ENCODE assay signal across 7 cellular contexts in genomic region chr1:117534995-117535467, GRCh38.
DNase-seq lines count a peak whose midpoint lies in the region; TF ChIP-seq lines count a peak whose summit lies in the region.

No MANE protein-coding gene starts in this region.

- in situ Hi-C loops in astrocyte of the cerebellum (cut with HindIII; ENCODE audit: low sequenced_read_pairs), result loop anchor here (25.0 kb wide), 1 partner anchor 352 kb away; no protein-coding TSS in a partner anchor

- no peaks in the 10 kb centered on the region for H3K27me3 ChIP-seq in MG63
- H3K27me3 ChIP-seq in SJSA1 (replicated peaks), result no peaks in the 10 kb centered on the region
- H3K27me3 ChIP-seq in iPS DF 6.9 (ENCODE audit: control insufficient read depth, insufficient read depth, low read length), result no peaks in the 10 kb centered on the region

- H3K9me3 ChIP-seq in MG63 (no peaks in the 10 kb centered on the region), SJSA1 (replicated peaks) (no peaks in the 10 kb centered on the region), iPS DF 6.9 (ENCODE audit: control insufficient read depth, insufficient read depth, low read length) (no peaks in the 10 kb centered on the region)

- peak; percentile 62 for TF ChIP-seq CTCF in GM12874 (IDR thresholded peaks at IDR 0.05; ENCODE audit: insufficient read depth, low read depth, low read length)
- peak; percentile 64 for TF ChIP-seq CTCF in astrocyte of the cerebellum (IDR thresholded peaks at IDR 0.05; ENCODE audit: low read depth, low read length, missing control alignments)

- no peaks in the 10 kb centered on the region for H3K36me3 ChIP-seq in MG63
- no peaks in the 10 kb centered on the region for H3K36me3 ChIP-seq in SJSA1
- H3K36me3 ChIP-seq in iPS DF 6.9 (ENCODE audit: control insufficient read depth, insufficient read depth, low read length), result no peaks in the 10 kb centered on the region

- H3K4me3 ChIP-seq in MG63 (no peak overlapping the region), SJSA1 (no peak overlapping the region), astrocyte of the cerebellum (ENCODE audit: low read depth, low read length) (no peak overlapping the region), iPS DF 6.9 (ENCODE audit: low read length) (no peak overlapping the region)

- DNase-seq in HCEC 1CT (peak; percentile 71), MG63 (peak; percentile 11), SJSA1 (ENCODE audit: low read depth in 1 of 2, low spot score in 2 of 2) (peak; percentile 57 to 63), astrocyte of the cerebellum (ENCODE audit: low read depth) (peak; percentile 37), iPS DF 6.9 (ENCODE audit: low read depth, low spot score) (peak; percentile 48)
- peak; percentile 17 for DNase-seq in stimulated activated CD4-positive, alpha-beta T cell treated with anti-CD3 and anti-CD28 coated beads, Interleukin-12 subunit alpha, Interleukin-12 subunit beta, amount 100 ng/mL, for 4 hours

- WGBS in iPS DF 6.9 (ENCODE audit: insufficient coverage, insufficient read length), result no CpG with 5 or more reads among the region's 6 CpGs

- H3K27ac ChIP-seq in SJSA1 (no peak overlapping the region), iPS DF 6.9 (ENCODE audit: low read length) (no peak overlapping the region)

- peaks cover 7% of the 10 kb centered on the region for H3K4me1 ChIP-seq in SJSA1 (replicated peaks)
- H3K4me1 ChIP-seq in iPS DF 6.9 (ENCODE audit: control insufficient read depth, insufficient read depth, low read length), result no peaks in the 10 kb centered on the region; the same call in 1 of the 2 replicates

Comparison
In these comparisons a context has a peak if more than half of its experiments do, and no peak if none do; other contexts are left out.
1. DNase-seq: peak in every context shown above with its lines; median percentile 71 in HCEC 1CT; 60 in SJSA1; 48 in iPS DF 6.9; 37 in astrocyte of the cerebellum; 17 in stimulated activated CD4-positive, alpha-beta T cell treated with anti-CD3 and anti-CD28 coated beads, Interleukin-12 subunit alpha, Interleukin-12 subunit beta, amount 100 ng/mL, for 4 hours; 11 in MG63.